ENCODE assay signal across 18 cellular contexts in the genomic region with DNA sequence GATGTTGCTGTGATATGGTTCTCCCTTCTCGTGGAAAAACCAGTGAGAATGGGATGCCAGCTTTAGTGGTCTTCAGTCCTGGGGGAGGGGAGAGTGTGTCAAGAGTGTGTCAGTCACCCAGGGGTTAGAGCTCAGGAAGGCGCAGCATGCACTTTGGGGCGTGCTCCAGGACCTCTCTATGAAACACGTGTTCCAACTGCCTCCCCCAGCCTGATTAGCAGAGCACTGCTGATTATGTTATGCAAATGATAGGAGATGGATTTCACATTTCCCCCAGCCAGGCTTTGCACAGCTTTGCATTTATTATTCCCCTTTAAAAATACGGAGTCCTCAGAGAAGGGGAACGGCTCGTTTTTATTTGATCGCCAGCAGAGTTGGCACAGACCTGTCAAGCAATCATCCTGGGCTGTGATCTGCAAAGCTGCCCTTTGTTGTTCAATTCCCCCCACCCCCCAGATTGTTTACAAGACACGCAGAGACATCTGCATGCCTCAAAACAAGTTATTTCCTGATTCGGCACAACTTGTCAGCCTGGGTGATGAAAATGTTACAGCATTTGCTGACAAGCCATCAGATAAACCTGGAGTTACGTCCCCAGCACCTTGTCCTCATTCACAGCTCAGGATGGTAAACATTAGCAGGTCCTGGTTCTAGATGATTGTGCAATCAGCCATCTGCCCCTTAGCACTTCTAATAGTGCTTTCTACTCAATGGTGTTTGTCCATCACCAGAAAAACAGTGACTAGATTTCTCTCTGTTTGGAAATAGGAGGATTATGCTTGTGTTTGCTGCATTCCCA.
A peak's percentile ranks its signal among the peaks of the same experiment; 100 is the strongest.
DNase-seq lines count a peak whose midpoint lies in the region; ATAC-seq and TF ChIP-seq lines count a peak whose summit lies in the region.
"Had no signal": no experiment of that assay in that cellular context is flagged by ENCODE, and none has a peak within 500 bp of the region (broad histone marks: within the 10 kb centered on the region; RNA-seq: fewer than 3 reads in every experiment).

No MANE protein-coding gene starts in this region.

- H3K27me3 ChIP-seq in sigmoid colon: no peaks in the 10 kb centered on the region

- peak in 2 of 3 experiments; percentile 11 to 55 for DNase-seq in NCI-H1417 (lab: John Stamatoyannopoulos, UW)
- no peak for DNase-seq in NCI-H1417 treated with DMSO at 0.1 percent for 48 hours (lab: John Stamatoyannopoulos, UW)
- peak; percentile 87 for DNase-seq in NCI-H510A treated with DMSO at 0.1 percent for 48 hours (lab: John Stamatoyannopoulos, UW)
- DNase-seq in fibroblast of villous mesenchyme (ENCODE audit: low read depth): peak; percentile 17
- peak; percentile 40 for DNase-seq in renal cortical epithelial cell (ENCODE audit: low read depth)
- DNase-seq in WTC11 (ENCODE audit: low spot score): no peak
- no peak for DNase-seq in sigmoid colon
- no peak for DNase-seq in islet precursor cell
- DNase-seq: activated B cell treated with CpG ODN at 0.5 μM for 24 hours; heart right ventricle; left ventricle myocardium superior; naive B cell; NCI-H226; stimulated activated CD4-positive, alpha-beta T cell treated with anti-CD3 and anti-CD28 coated beads, Interleukin-1b, Interleukin-23, amount 100 ng/mL, for 48 hours had no signal

- POLR2A ChIA-PET in WTC11 (lab: Charles Lee): interaction anchor here (0.6 kb wide), 1 partner anchor 8 kb away, joined by 6 read pairs; no protein-coding TSS in a partner anchor

- CTCF ChIA-PET in WTC11 (lab: Charles Lee): interaction anchor here (0.7 to 1.2 kb wide), 2 partner anchors 12 to 363 kb away, joined by 3 read pairs; no protein-coding TSS in a partner anchor

- ATAC-seq in WTC11: no peak
- ATAC-seq: esophagus mucosa, heart right ventricle, left ventricle myocardium superior, Panc1 had no signal

- TF ChIP-seq EP300 in sigmoid colon (IDR thresholded peaks at IDR 0.05): no peak

- no peaks in the 10 kb centered on the region for H3K36me3 ChIP-seq in sigmoid colon
- H3K36me3 ChIP-seq: heart right ventricle had no signal

- no peaks in the 10 kb centered on the region for H3K36me3 Mint-ChIP-seq in WTC11
- H3K36me3 Mint-ChIP-seq: CD14-positive monocyte, naive B cell had no signal

- no peaks in the 10 kb centered on the region for H3K27me3 Mint-ChIP-seq in WTC11 (ENCODE audit: low read depth)
- H3K27me3 Mint-ChIP-seq: activated B cell treated with CpG ODN at 0.5 μM for 24 hours had no signal

- H3K4me1 ChIP-seq in sigmoid colon: no peaks in the 10 kb centered on the region
- H3K4me1 ChIP-seq: heart right ventricle had no signal

- TF ChIP-seq POLR2A in sigmoid colon (IDR thresholded peaks at IDR 0.05): no peak

- no peaks in the 10 kb centered on the region for H3K9me3 Mint-ChIP-seq in WTC11

- no peak for TF ChIP-seq CTCF in fibroblast of villous mesenchyme (IDR thresholded peaks at IDR 0.05; ENCODE audit: insufficient read depth, low read depth, low read length)
- TF ChIP-seq CTCF in WTC11 (IDR thresholded peaks at IDR 0.05): no peak
- TF ChIP-seq CTCF in sigmoid colon (IDR thresholded peaks at IDR 0.05): no peak

- no peak overlapping the region for H3K27ac Mint-ChIP-seq in WTC11
- H3K27ac Mint-ChIP-seq: activated B cell treated with CpG ODN at 0.5 μM for 24 hours, naive B cell had no signal

- intact Hi-C loops in sigmoid colon (cut with DNase I): no loop called here

- 7 to 23% methylated on average over 11 of the region's 11 CpGs for WGBS in sigmoid colon, 2 donors

- H3K4me1 Mint-ChIP-seq in WTC11: peaks cover 22% of the 10 kb centered on the region
- H3K4me1 Mint-ChIP-seq: activated B cell treated with CpG ODN at 0.5 μM for 24 hours, CD14-positive monocyte, naive B cell had no signal

- H3K9me3 ChIP-seq in sigmoid colon: no peaks in the 10 kb centered on the region
- H3K9me3 ChIP-seq: heart right ventricle had no signal

- no peak overlapping the region for H3K27ac ChIP-seq in sigmoid colon
- H3K27ac ChIP-seq: 22Rv1, heart right ventricle had no signal

- H3K4me3 ChIP-seq in fibroblast of villous mesenchyme (ENCODE audit: low read depth, low read length): no peak overlapping the region
- no peak overlapping the region for H3K4me3 ChIP-seq in sigmoid colon
- H3K4me3 ChIP-seq: heart right ventricle had no signal

- no peak overlapping the region for H3K4me3 Mint-ChIP-seq in WTC11
- H3K4me3 Mint-ChIP-seq: activated B cell treated with CpG ODN at 0.5 μM for 24 hours, CD14-positive monocyte, naive B cell had no signal

TF ChIP-seq in WTC11, 78 proteins besides CTCF, POLR2A, EP300 and RAD21:
- TF ChIP-seq, protein P1, sequence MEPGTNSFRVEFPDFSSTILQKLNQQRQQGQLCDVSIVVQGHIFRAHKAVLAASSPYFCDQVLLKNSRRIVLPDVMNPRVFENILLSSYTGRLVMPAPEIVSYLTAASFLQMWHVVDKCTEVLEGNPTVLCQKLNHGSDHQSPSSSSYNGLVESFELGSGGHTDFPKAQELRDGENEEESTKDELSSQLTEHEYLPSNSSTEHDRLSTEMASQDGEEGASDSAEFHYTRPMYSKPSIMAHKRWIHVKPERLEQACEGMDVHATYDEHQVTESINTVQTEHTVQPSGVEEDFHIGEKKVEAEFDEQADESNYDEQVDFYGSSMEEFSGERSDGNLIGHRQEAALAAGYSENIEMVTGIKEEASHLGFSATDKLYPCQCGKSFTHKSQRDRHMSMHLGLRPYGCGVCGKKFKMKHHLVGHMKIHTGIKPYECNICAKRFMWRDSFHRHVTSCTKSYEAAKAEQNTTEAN (CRISPR knock-in tag; IDR thresholded peaks at IDR 0.05): no peak
- TF ChIP-seq, protein P2, sequence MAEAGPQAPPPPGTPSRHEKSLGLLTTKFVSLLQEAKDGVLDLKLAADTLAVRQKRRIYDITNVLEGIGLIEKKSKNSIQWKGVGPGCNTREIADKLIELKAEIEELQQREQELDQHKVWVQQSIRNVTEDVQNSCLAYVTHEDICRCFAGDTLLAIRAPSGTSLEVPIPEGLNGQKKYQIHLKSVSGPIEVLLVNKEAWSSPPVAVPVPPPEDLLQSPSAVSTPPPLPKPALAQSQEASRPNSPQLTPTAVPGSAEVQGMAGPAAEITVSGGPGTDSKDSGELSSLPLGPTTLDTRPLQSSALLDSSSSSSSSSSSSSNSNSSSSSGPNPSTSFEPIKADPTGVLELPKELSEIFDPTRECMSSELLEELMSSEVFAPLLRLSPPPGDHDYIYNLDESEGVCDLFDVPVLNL (CRISPR knock-in tag; IDR thresholded peaks at IDR 0.05; ENCODE audit: borderline replicate concordance, low read depth): no peak
- TF ChIP-seq ZNF263 (CRISPR knock-in tag; IDR thresholded peaks at IDR 0.05; ENCODE audit: low read depth) (no peak), JAZF1 (CRISPR knock-in tag; IDR thresholded peaks at IDR 0.05) (no peak), ZBTB21 (CRISPR knock-in tag; IDR thresholded peaks at IDR 0.05; ENCODE audit: borderline replicate concordance) (no peak), ETV6 (CRISPR knock-in tag; IDR thresholded peaks at IDR 0.05) (no peak), ZNF396 (CRISPR knock-in tag; IDR thresholded peaks at IDR 0.05; ENCODE audit: borderline replicate concordance) (no peak), SMAD4 (CRISPR knock-in tag; IDR thresholded peaks at IDR 0.05) (no peak), GRHL2 (CRISPR knock-in tag; IDR thresholded peaks at IDR 0.05; ENCODE audit: insufficient replicate concordance, severe bottlenecking) (no peak)
- TF ChIP-seq, protein P3, sequence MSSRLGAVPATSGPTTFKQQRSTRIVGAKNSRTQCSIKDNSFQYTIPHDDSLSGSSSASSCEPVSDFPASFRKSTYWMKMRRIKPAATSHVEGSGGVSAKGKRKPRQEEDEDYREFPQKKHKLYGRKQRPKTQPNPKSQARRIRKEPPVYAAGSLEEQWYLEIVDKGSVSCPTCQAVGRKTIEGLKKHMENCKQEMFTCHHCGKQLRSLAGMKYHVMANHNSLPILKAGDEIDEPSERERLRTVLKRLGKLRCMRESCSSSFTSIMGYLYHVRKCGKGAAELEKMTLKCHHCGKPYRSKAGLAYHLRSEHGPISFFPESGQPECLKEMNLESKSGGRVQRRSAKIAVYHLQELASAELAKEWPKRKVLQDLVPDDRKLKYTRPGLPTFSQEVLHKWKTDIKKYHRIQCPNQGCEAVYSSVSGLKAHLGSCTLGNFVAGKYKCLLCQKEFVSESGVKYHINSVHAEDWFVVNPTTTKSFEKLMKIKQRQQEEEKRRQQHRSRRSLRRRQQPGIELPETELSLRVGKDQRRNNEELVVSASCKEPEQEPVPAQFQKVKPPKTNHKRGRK (CRISPR knock-in tag; IDR thresholded peaks at IDR 0.05; ENCODE audit: borderline replicate concordance): no peak
- TF ChIP-seq, protein P4, sequence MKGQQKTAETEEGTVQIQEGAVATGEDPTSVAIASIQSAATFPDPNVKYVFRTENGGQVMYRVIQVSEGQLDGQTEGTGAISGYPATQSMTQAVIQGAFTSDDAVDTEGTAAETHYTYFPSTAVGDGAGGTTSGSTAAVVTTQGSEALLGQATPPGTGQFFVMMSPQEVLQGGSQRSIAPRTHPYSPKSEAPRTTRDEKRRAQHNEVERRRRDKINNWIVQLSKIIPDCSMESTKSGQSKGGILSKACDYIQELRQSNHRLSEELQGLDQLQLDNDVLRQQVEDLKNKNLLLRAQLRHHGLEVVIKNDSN (CRISPR knock-in tag; IDR thresholded peaks at IDR 0.05): no peak

Comparison
In these comparisons a context has a peak if more than half of its experiments do, and no peak if none do; other contexts are left out.
1. DNase-seq: peak in NCI-H1417 (2 of 3), NCI-H510A treated with DMSO at 0.1 percent for 48 hours (single experiment), fibroblast of villous mesenchyme (single experiment) and renal cortical epithelial cell (single experiment); none in NCI-H1417 treated with DMSO at 0.1 percent for 48 hours (single experiment), WTC11 (single experiment), sigmoid colon (single experiment) and islet precursor cell (single experiment).